8 cellular contexts compared by ENCODE assay signal in the genomic region with DNA sequence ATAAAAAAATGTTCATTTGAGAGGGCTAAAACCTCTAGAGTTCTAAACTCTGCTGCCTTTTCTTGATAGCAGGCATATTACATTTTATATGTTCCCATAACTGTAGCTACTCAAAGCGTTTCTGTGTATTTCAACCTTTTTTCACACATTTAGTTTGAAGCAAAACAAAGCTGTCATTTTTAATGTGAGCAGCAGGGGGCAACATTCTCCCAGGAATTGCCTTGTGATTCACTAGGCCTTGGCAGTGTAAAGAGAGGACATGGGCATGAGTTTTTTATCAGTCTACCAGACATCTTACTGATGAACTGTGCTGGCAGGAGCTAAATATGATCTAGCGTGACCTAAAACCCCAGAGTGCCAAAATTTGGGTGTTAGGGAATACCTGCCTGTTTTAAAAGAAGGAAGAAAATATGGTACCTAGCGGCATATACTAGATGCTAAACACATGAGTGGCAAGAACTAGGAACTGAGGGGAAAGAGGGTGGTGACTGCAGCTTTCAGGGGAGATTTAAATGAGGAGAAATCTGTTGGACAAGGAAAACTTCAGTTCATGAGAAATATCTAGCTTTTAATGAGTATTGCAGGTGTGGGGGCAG.
DNase-seq lines count a peak whose midpoint lies in the region; ATAC-seq, FAIRE-seq and TF ChIP-seq lines count a peak whose summit lies in the region.

No MANE protein-coding gene starts in this region.

- no peaks in the 10 kb centered on the region for H3K36me3 ChIP-seq in HepG2 (replicated peaks in 1 of 2; ENCODE audit: control insufficient read depth in 1 of 2, insufficient read depth in 2 of 2, low read length in 2 of 2)

- peaks cover 0 to 10% of the 10 kb centered on the region in 2 experiments; a peak in 2 of 5 replicates for H3K27me3 ChIP-seq in HepG2 (ENCODE audit: control insufficient read depth in 1 of 2, insufficient read depth in 2 of 2, low read length in 2 of 2)

- in situ Hi-C loops in HepG2 (cut with HindIII; ENCODE audit: extremely low pct_ligation_motif_present, low pct_unique_long_range_greater_than_20kb): loop anchor here (5.0 to 10.0 kb wide), 3 partner anchors 301 to 591 kb away; no protein-coding TSS in a partner anchor

- H3K4me3 ChIP-seq in coronary artery (no peak overlapping the region), HepG2 (replicated peaks in 1 of 3; ENCODE audit: insufficient read depth in 1 of 3, low read depth in 2 of 3, low read length in 3 of 3) (no peak overlapping the region)

- H3K79me2 ChIP-seq in HepG2 (ENCODE audit: insufficient read depth, low read length): no peaks in the 10 kb centered on the region

- H3K4me1 ChIP-seq in HepG2 (ENCODE audit: insufficient read depth, low read length): no peaks in the 10 kb centered on the region

- peak; percentile 78 for TF ChIP-seq RAD21 in HepG2 (CRISPR knock-in tag; IDR thresholded peaks at IDR 0.05)

- no peaks in the 10 kb centered on the region for H3K9me3 ChIP-seq in HepG2 (ENCODE audit: low read length)

- CTCF ChIA-PET in HepG2 (lab: Yijun Ruan, JAX; ENCODE audit: low intra/inter-chr PET ratio, low total read pairs): interaction anchor here (0.7 to 2.1 kb wide), 7 partner anchors 131 to 596 kb away, joined by 4 to 27 read pairs (median 7); no protein-coding TSS in a partner anchor

- no peak overlapping the region for H2AFZ ChIP-seq in HepG2 (ENCODE audit: low read length)

- ATAC-seq in HepG2 (peak; percentile 62), GM21723 (IDR thresholded peaks at IDR 0.05; ENCODE audit: unreplicated experiment) (no peak)

- no TSS peak for BruUV-seq in HepG2 (replicated peaks; lab: Mats Ljungman, UMichigan)

- POLR2A ChIA-PET in HepG2 (lab: Yijun Ruan, JAX): no interaction called here

- WGBS in HepG2 (ENCODE audit: low lambda C conversion rate): 32% methylated on average over 3 of the region's 3 CpGs

- H3K27ac ChIP-seq in coronary artery: no peak overlapping the region
- no peak overlapping the region for H3K27ac ChIP-seq in HepG2 (ENCODE audit: extremely low read length, insufficient read depth, low read length)

- no peak overlapping the region for H3K9ac ChIP-seq in HepG2 (ENCODE audit: insufficient read depth, low read depth, low read length)

- H3K4me2 ChIP-seq in HepG2 (ENCODE audit: low read depth, low read length): no peak overlapping the region

- FAIRE-seq in A204.1 (lab: Jason Lieb, UNC): peak; percentile 93
- peak; percentile 93 for FAIRE-seq in GM12892 (lab: Jason Lieb, UNC)
- FAIRE-seq in HepG2 (lab: Jason Lieb, UNC): peak; percentile 70

- DNase-seq in GM12892 (ENCODE audit: insufficient read length) (peak; percentile 24), NCI-H2196 treated with DMSO at 0.1 percent for 48 hours (lab: John Stamatoyannopoulos, UW; ENCODE audit: unreplicated experiment) (peak; percentile 5), coronary artery (ENCODE audit: low spot score) (no peak), HepG2 (ENCODE audit: low spot score) (peak; percentile 47)
- peak; percentile 34 to 42 for DNase-seq in activated CD4-positive, alpha-beta T cell treated with anti-CD3 and anti-CD28 coated beads for 24 hours (ENCODE audit: low read depth in 2 of 2)
- DNase-seq in stimulated activated CD8-positive, alpha-beta memory T cell treated with anti-CD3 and anti-CD28 coated beads, Interleukin-12 subunit alpha, Interleukin-12 subunit beta, amount 100 ng/mL, for 1 hour (ENCODE audit: low read depth): peak; percentile 25

- intact Hi-C loops in HepG2 (cut with micrococcal nuclease; ENCODE audit: unreplicated experiment): loop anchor here (1.0 to 2.0 kb wide), 3 partner anchors 301 to 594 kb away; no protein-coding TSS in a partner anchor

- no peak for TF ChIP-seq POLR2A in GM12892 (IDR thresholded peaks at IDR 0.05; ENCODE audit: low read depth, low read length)
- TF ChIP-seq POLR2A in HepG2 (IDR thresholded peaks at IDR 0.05; ENCODE audit: insufficient read depth in 1 of 2, low read depth in 2 of 2, low read length in 2 of 2): no peak

- TF ChIP-seq CTCF in coronary artery (IDR thresholded peaks at IDR 0.05) (peak; percentile 51), HepG2 (CRISPR knock-in tag; IDR thresholded peaks at IDR 0.05) (peak; percentile 83)

- H4K20me1 ChIP-seq in HepG2 (ENCODE audit: insufficient read depth, low read length): no peaks in the 10 kb centered on the region

- TF ChIP-seq EP300 in HepG2 (IDR thresholded peaks at IDR 0.05; ENCODE audit: low read depth in 2 of 2, low read length in 2 of 2) (no peak), HepG2 (CRISPR knock-in tag; IDR thresholded peaks at IDR 0.05; ENCODE audit: borderline replicate concordance) (no peak)

TF ChIP-seq in HepG2, 621 proteins besides CTCF, POLR2A, EP300 and RAD21:
- TF ChIP-seq ZFP36 (IDR thresholded peaks at IDR 0.05; ENCODE audit: borderline replicate concordance, low read depth, low read length, partially characterized antibody) (peak; percentile 16), STAG1 (CRISPR knock-in tag; IDR thresholded peaks at IDR 0.05) (peak; percentile 96), SMC3 (IDR thresholded peaks at IDR 0.05; ENCODE audit: low read length) (peak; percentile 93), PRPF4 (IDR thresholded peaks at IDR 0.05; ENCODE audit: low read depth, low read length, poor library complexity, severe bottlenecking) (no peak)
